ENCODE assay signal across 9 cellular contexts in the genomic region with DNA sequence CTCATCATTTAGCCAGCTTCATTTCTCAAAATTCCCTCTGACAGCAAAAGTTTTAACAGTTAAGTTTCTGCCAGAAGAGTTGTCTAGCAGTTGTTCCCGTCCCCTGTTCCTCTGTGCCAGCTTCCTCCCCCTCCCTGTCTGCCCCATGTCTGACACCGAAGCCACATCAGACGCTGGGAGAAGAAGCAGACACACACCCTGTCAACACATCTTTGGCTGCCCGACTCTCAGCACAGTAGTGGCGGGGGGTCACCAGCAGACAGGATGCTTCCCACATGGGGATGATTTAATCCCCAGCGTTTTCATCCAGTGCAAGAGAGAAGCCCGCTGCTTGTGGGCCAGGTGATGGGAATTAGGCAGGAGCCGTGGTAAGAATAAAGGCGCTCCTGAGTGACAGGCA.
DNase-seq lines count a peak whose midpoint lies in the region; ATAC-seq, FAIRE-seq and TF ChIP-seq lines count a peak whose summit lies in the region.
"Had no signal": no experiment of that assay in that cellular context is flagged by ENCODE, and none has a peak within 500 bp of the region (broad histone marks: within the 10 kb centered on the region; RNA-seq: fewer than 3 reads in every experiment).

No MANE protein-coding gene starts in this region.

- H3K36me3 ChIP-seq in liver (ENCODE audit: control insufficient read depth in 4 of 4, insufficient read depth in 3 of 4, low read depth in 1 of 4, low read length in 3 of 4), result no peaks in the 10 kb centered on the region
- H3K36me3 ChIP-seq in HepG2 (replicated peaks in 1 of 2; ENCODE audit: control insufficient read depth in 1 of 2, insufficient read depth in 2 of 2, low read length in 2 of 2), result no peaks in the 10 kb centered on the region
- no peaks in the 10 kb centered on the region for H3K36me3 ChIP-seq in neural progenitor cell
- H3K36me3 ChIP-seq: BLaER1 had no signal

- 19% methylated on average over 9 of the region's 9 CpGs for WGBS in liver
- WGBS in HepG2 (ENCODE audit: low lambda C conversion rate), result 13% methylated on average over 9 of the region's 9 CpGs

- no peak overlapping the region for H3K4me3 ChIP-seq in liver (ENCODE audit: low read depth in 1 of 3, low read length in 3 of 3)
- no peak overlapping the region for H3K4me3 ChIP-seq in HepG2 (replicated peaks in 1 of 3; ENCODE audit: insufficient read depth in 1 of 3, low read depth in 2 of 3, low read length in 3 of 3)
- no peak overlapping the region for H3K4me3 ChIP-seq in neural progenitor cell
- H3K4me3 ChIP-seq: BLaER1 had no signal

- H3F3A ChIP-seq in neural progenitor cell (ENCODE audit: low read depth), result no peaks in the 10 kb centered on the region

- H3K27me3 Mint-ChIP-seq in neural progenitor cell (ENCODE audit: insufficient read depth, low read depth), result peaks cover 4% of the 10 kb centered on the region

- FAIRE-seq in HepG2 (lab: Jason Lieb, UNC), result no peak

- TF ChIP-seq EP300 in HepG2 (IDR thresholded peaks at IDR 0.05; ENCODE audit: low read depth in 2 of 2, low read length in 2 of 2), result no peak
- no peak for TF ChIP-seq EP300 in HepG2 (CRISPR knock-in tag; IDR thresholded peaks at IDR 0.05; ENCODE audit: borderline replicate concordance)

- H3K4me2 ChIP-seq in HepG2 (ENCODE audit: low read depth, low read length) (no peak overlapping the region), neural progenitor cell (no peak overlapping the region)
- H3K4me2 ChIP-seq: BLaER1 had no signal

- no peak overlapping the region for H3K27ac Mint-ChIP-seq in neural progenitor cell

- intact Hi-C loops in HepG2 (cut with micrococcal nuclease; ENCODE audit: unreplicated experiment), result no loop called here

- H3K4me1 Mint-ChIP-seq in neural progenitor cell, result peaks cover 5% of the 10 kb centered on the region

- ATAC-seq in HepG2 (no peak), GM19463 (IDR thresholded peaks at IDR 0.05; ENCODE audit: unreplicated experiment) (no peak), HG03196 (IDR thresholded peaks at IDR 0.05; ENCODE audit: unreplicated experiment) (no peak)

- TF ChIP-seq CTCF in liver (IDR thresholded peaks at IDR 0.05; ENCODE audit: low read depth, low read length, missing input control) (no peak), HepG2 (CRISPR knock-in tag; IDR thresholded peaks at IDR 0.05) (no peak), neural progenitor cell (IDR thresholded peaks at IDR 0.05) (no peak)

- H3K36me3 Mint-ChIP-seq in neural progenitor cell, result no peaks in the 10 kb centered on the region

- H2AFZ ChIP-seq in HepG2 (ENCODE audit: low read length) (no peak overlapping the region), neural progenitor cell (replicated peaks) (no peak overlapping the region)

- H3K4me1 ChIP-seq in liver (ENCODE audit: control insufficient read depth in 4 of 4, insufficient read depth in 4 of 4, low read length in 3 of 4), result no peaks in the 10 kb centered on the region
- H3K4me1 ChIP-seq in HepG2 (ENCODE audit: insufficient read depth, low read length), result no peaks in the 10 kb centered on the region
- peaks cover 21% of the 10 kb centered on the region for H3K4me1 ChIP-seq in neural progenitor cell
- H3K4me1 ChIP-seq: BLaER1 had no signal

- H3K27me3 ChIP-seq in liver (ENCODE audit: control insufficient read depth in 4 of 4, insufficient read depth in 4 of 4, low read length in 3 of 4) (peaks cover 0 to 5% (median 0%) of the 10 kb centered on the region in 4 donors), HepG2 (ENCODE audit: control insufficient read depth in 1 of 2, insufficient read depth in 2 of 2, low read length in 2 of 2) (no peaks in the 10 kb centered on the region; a peak in 2 of 5 replicates), neural progenitor cell (no peaks in the 10 kb centered on the region)
- H3K27me3 ChIP-seq: BLaER1 had no signal

- POLR2A ChIA-PET in HepG2 (lab: Yijun Ruan, JAX), result no interaction called here

- no peak overlapping the region for H3K9ac ChIP-seq in liver (ENCODE audit: low read depth in 1 of 2, low read length in 2 of 2)
- H3K9ac ChIP-seq in HepG2 (ENCODE audit: insufficient read depth, low read depth, low read length), result no peak overlapping the region
- no peak overlapping the region for H3K9ac ChIP-seq in neural progenitor cell
- H3K9ac ChIP-seq: BLaER1 had no signal

- no TSS peak for BruUV-seq in HepG2 (replicated peaks; lab: Mats Ljungman, UMichigan)

- DNase-seq in HepG2 (ENCODE audit: low spot score), result no peak
- peak; percentile 9 for DNase-seq in effector CD4-positive, alpha-beta T cell
- peak; percentile 52 for DNase-seq in neural progenitor cell (ENCODE audit: low spot score)
- no peak for DNase-seq in NCI-H128 (lab: John Stamatoyannopoulos, UW; ENCODE audit: unreplicated experiment)
- no peak for DNase-seq in ecto neural progenitor cell (ENCODE audit: low spot score)

- CTCF ChIA-PET in HepG2 (lab: Yijun Ruan, JAX; ENCODE audit: low intra/inter-chr PET ratio, low total read pairs), result no interaction called here

- in situ Hi-C loops in HepG2 (cut with HindIII; ENCODE audit: extremely low pct_ligation_motif_present, low pct_unique_long_range_greater_than_20kb), result no loop called here

- TF ChIP-seq RAD21 in liver (IDR thresholded peaks at IDR 0.05) (no peak), HepG2 (CRISPR knock-in tag; IDR thresholded peaks at IDR 0.05) (no peak)

- H3K9me3 ChIP-seq in liver (ENCODE audit: control insufficient read depth in 4 of 4, low read length in 3 of 4) (peaks cover 0 to 6% (median 2%) of the 10 kb centered on the region in 4 donors), HepG2 (ENCODE audit: low read length) (no peaks in the 10 kb centered on the region), neural progenitor cell (ENCODE audit: low read depth) (no peaks in the 10 kb centered on the region)

- H3K27ac ChIP-seq in liver (ENCODE audit: low read depth in 1 of 2, low read length in 2 of 2), result no peak overlapping the region
- H3K27ac ChIP-seq in HepG2 (ENCODE audit: extremely low read length, insufficient read depth, low read length), result no peak overlapping the region
- no peak overlapping the region for H3K27ac ChIP-seq in neural progenitor cell
- H3K27ac ChIP-seq: BLaER1 had no signal

- no peak for TF ChIP-seq POLR2A in HepG2 (IDR thresholded peaks at IDR 0.05; ENCODE audit: insufficient read depth in 1 of 2, low read depth in 2 of 2, low read length in 2 of 2)

- H3K9me3 Mint-ChIP-seq in neural progenitor cell, result peaks cover 21% of the 10 kb centered on the region

- H3K79me2 ChIP-seq in HepG2 (ENCODE audit: insufficient read depth, low read length) (no peaks in the 10 kb centered on the region), neural progenitor cell (ENCODE audit: low read depth) (no peaks in the 10 kb centered on the region)

- no peak overlapping the region for H3K4me3 Mint-ChIP-seq in neural progenitor cell

- no peaks in the 10 kb centered on the region for H4K20me1 ChIP-seq in HepG2 (ENCODE audit: insufficient read depth, low read length)
- H4K20me1 ChIP-seq in neural progenitor cell (ENCODE audit: low read depth), result no peaks in the 10 kb centered on the region
- H4K20me1 ChIP-seq: BLaER1 had no signal

TF ChIP-seq in liver, 16 proteins besides CTCF, POLR2A, EP300 and RAD21:
- peak; percentile 12 for TF ChIP-seq NR2F2 (IDR thresholded peaks at IDR 0.05)
- TF ChIP-seq, protein P1, sequence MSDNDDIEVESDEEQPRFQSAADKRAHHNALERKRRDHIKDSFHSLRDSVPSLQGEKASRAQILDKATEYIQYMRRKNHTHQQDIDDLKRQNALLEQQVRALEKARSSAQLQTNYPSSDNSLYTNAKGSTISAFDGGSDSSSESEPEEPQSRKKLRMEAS (IDR thresholded peaks at IDR 0.05), result no peak

TF ChIP-seq in HepG2, 621 proteins besides CTCF, POLR2A, EP300 and RAD21:
- TF ChIP-seq, protein P2, sequence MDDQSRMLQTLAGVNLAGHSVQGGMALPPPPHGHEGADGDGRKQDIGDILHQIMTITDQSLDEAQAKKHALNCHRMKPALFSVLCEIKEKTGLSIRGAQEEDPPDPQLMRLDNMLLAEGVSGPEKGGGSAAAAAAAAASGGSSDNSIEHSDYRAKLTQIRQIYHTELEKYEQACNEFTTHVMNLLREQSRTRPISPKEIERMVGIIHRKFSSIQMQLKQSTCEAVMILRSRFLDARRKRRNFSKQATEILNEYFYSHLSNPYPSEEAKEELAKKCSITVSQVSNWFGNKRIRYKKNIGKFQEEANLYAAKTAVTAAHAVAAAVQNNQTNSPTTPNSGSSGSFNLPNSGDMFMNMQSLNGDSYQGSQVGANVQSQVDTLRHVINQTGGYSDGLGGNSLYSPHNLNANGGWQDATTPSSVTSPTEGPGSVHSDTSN (CRISPR knock-in tag; IDR thresholded peaks at IDR 0.05; ENCODE audit: borderline replicate concordance), result no peak
- no peak for TF ChIP-seq KMT2B (CRISPR knock-in tag; IDR thresholded peaks at IDR 0.05)
- TF ChIP-seq MAZ (IDR thresholded peaks at IDR 0.05; ENCODE audit: borderline replicate concordance, low read depth, low read length), result no peak
- TF ChIP-seq MAZ (CRISPR knock-in tag; IDR thresholded peaks at IDR 0.05; ENCODE audit: low read depth), result no peak
- no peak for TF ChIP-seq ELF1 (CRISPR knock-in tag; IDR thresholded peaks at IDR 0.05)
- no peak for TF ChIP-seq ZNF224 (CRISPR knock-in tag; IDR thresholded peaks at IDR 0.05)
- TF ChIP-seq HOXA3 (CRISPR knock-in tag; IDR thresholded peaks at IDR 0.05), result no peak
- no peak for TF ChIP-seq ZSCAN30 (CRISPR knock-in tag; IDR thresholded peaks at IDR 0.05)
- no peak for TF ChIP-seq AHR (CRISPR knock-in tag; IDR thresholded peaks at IDR 0.05)
- no peak for TF ChIP-seq ATRX (CRISPR knock-in tag; IDR thresholded peaks at IDR 0.05; ENCODE audit: borderline replicate concordance)
- TF ChIP-seq ZNF3 (CRISPR knock-in tag; IDR thresholded peaks at IDR 0.05), result no peak
- TF ChIP-seq, protein P3, sequence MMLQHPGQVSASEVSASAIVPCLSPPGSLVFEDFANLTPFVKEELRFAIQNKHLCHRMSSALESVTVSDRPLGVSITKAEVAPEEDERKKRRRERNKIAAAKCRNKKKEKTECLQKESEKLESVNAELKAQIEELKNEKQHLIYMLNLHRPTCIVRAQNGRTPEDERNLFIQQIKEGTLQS (CRISPR knock-in tag; IDR thresholded peaks at IDR 0.05), result no peak
TF ChIP-seq in HepG2: peak in this region for 0.

Comparison
In these comparisons a context has a peak if more than half of its experiments do, and no peak if none do; other contexts are left out.
1. DNase-seq: peak in effector CD4-positive, alpha-beta T cell (single experiment) and neural progenitor cell (single experiment); none in HepG2 (single experiment), NCI-H128 (single experiment) and ecto neural progenitor cell (single experiment).